16 cellular contexts compared by ENCODE assay signal in the genomic region with DNA sequence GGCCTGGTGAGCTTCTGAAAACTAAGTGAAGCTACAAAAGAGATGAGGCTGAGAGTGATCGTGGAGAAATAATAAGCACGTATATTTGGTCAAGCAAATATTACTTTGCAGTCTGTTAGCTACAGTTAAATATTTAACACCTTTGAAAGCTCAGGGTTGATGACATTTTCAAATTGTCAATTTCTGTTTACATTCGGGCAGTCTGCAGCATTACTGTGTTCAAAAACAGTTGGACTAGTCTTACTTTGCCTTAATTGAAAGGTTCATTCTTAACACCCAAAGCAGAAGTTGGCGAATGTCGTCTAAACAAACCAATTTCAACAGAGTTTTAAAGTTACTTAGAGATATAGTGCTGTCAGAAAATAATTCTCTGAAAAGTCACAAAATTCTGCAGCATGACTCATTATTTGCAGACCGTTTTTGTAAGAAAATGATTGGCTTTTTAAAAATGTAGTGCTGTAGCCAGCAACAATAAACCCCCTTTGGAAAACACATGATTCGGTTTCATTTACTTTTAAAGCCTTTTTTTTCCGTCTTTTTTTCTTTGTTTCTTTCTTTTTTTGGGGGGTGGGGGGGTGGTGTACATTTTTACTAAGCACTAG.
DNase-seq lines count a peak whose midpoint lies in the region; ATAC-seq and TF ChIP-seq lines count a peak whose summit lies in the region.
"Had no signal": no experiment of that assay in that cellular context is flagged by ENCODE, and none has a peak within 500 bp of the region (broad histone marks: within the 10 kb centered on the region; RNA-seq: fewer than 3 reads in every experiment).

No MANE protein-coding gene starts in this region.

- no peaks in the 10 kb centered on the region for H3K9me3 ChIP-seq in AG04450 (ENCODE audit: control insufficient read depth, insufficient read depth, low read length)
- H3K9me3 ChIP-seq in liver (ENCODE audit: control insufficient read depth in 4 of 4, low read length in 3 of 4): no peaks in the 10 kb centered on the region

- TF ChIP-seq RAD21 in liver (IDR thresholded peaks at IDR 0.05): peak in 1 of 2 donors; percentile 4

- DNase-seq in AG04450 (ENCODE audit: low read depth, low spot score) (peak; percentile 55), LHCN-M2 (ENCODE audit: low read depth) (peak; percentile 53), coronary artery (ENCODE audit: low spot score) (no peak), H7 (no peak), NCI-H2029 treated with DMSO at 0.1 percent for 48 hours (lab: John Stamatoyannopoulos, UW) (no peak)
- no peak for DNase-seq in activated CD4-positive, alpha-beta T cell treated with anti-CD3 and anti-CD28 coated beads, Interleukin-2, amount 50 U/mL, for 4 hours
- DNase-seq: activated CD4-positive, alpha-beta T cell treated with anti-CD3 and anti-CD28 coated beads for 36 hours; activated T-cell treated with anti-CD3 and anti-CD28 coated beads, Interleukin-2, amount 50 U/mL, for 1 hour; AML-193; DMS79; effector CD8-positive, alpha-beta T cell; NCI-H2171 treated with DMSO at 0.1 percent for 48 hours; T-helper 1 cell had no signal

- WGBS in liver: 32% methylated on average over 8 of the region's 8 CpGs

- POLR2A ChIA-PET in AG04450 (lab: Yijun Ruan, JAX): no interaction called here

- H3K27me3 ChIP-seq in AG04450 (ENCODE audit: control insufficient read depth, insufficient read depth, low read length): no peaks in the 10 kb centered on the region
- H3K27me3 ChIP-seq in liver (ENCODE audit: control insufficient read depth in 4 of 4, insufficient read depth in 4 of 4, low read length in 3 of 4): no peaks in the 10 kb centered on the region
- no peaks in the 10 kb centered on the region for H3K27me3 ChIP-seq in H7 (ENCODE audit: control insufficient read depth, insufficient read depth, low read length)

- CTCF ChIA-PET in AG04450 (lab: Charles Lee): no interaction called here

- H3K27ac ChIP-seq in AG04450 (ENCODE audit: low read depth, low read length) (no peak overlapping the region), coronary artery (peak overlapping the region in 1 of 2 donors; percentile 74), liver (ENCODE audit: low read depth in 1 of 2, low read length in 2 of 2) (peak overlapping the region; percentile 17 to 22)

- ATAC-seq in HG02852 (IDR thresholded peaks at IDR 0.05; ENCODE audit: unreplicated experiment): no peak
- ATAC-seq: activated CD4-positive, alpha-beta T cell treated with anti-CD3 and anti-CD28 coated beads for 36 hours had no signal

- H3K4me1 ChIP-seq in liver (ENCODE audit: control insufficient read depth in 4 of 4, insufficient read depth in 4 of 4, low read length in 3 of 4): peaks cover 0 to 17% (median 4%) of the 10 kb centered on the region in 4 donors

- no peak overlapping the region for H3K9ac ChIP-seq in liver (ENCODE audit: low read depth in 1 of 2, low read length in 2 of 2)

- TF ChIP-seq CTCF in AG04450 (IDR thresholded peaks at IDR 0.05; ENCODE audit: low read depth, low read length): no peak
- TF ChIP-seq CTCF in coronary artery (IDR thresholded peaks at IDR 0.05): no peak
- TF ChIP-seq CTCF in liver (IDR thresholded peaks at IDR 0.05; ENCODE audit: low read depth, low read length, missing input control): no peak

- H3K4me3 ChIP-seq in AG04450 (ENCODE audit: low read depth, low read length): no peak overlapping the region
- peak overlapping the region; percentile 26 for H3K4me3 ChIP-seq in coronary artery
- no peak overlapping the region for H3K4me3 ChIP-seq in liver (ENCODE audit: low read depth in 1 of 3, low read length in 3 of 3)
- H3K4me3 ChIP-seq in H7 (ENCODE audit: insufficient read depth, low read depth, low read length): no peak overlapping the region
- H3K4me3 ChIP-seq: lung had no signal

- H3K36me3 ChIP-seq in liver (ENCODE audit: control insufficient read depth in 4 of 4, insufficient read depth in 3 of 4, low read depth in 1 of 4, low read length in 3 of 4): no peaks in the 10 kb centered on the region
- no peaks in the 10 kb centered on the region for H3K36me3 ChIP-seq in H7 (replicated peaks; ENCODE audit: control insufficient read depth, insufficient read depth, low read length)

TF ChIP-seq in liver, 16 proteins besides CTCF, POLR2A, EP300 and RAD21:
- TF ChIP-seq JUND (IDR thresholded peaks at IDR 0.05) (peak in 1 of 2 donors; percentile 51), FOXA2 (IDR thresholded peaks at IDR 0.05) (peak; percentile 17)
- TF ChIP-seq, protein P1, sequence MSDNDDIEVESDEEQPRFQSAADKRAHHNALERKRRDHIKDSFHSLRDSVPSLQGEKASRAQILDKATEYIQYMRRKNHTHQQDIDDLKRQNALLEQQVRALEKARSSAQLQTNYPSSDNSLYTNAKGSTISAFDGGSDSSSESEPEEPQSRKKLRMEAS (IDR thresholded peaks at IDR 0.05): no peak

Comparison
In these comparisons a context has a peak if more than half of its experiments do, and no peak if none do; other contexts are left out.
1. DNase-seq: peak in AG04450 (single experiment) and LHCN-M2 (single experiment); none in coronary artery (single experiment), H7 (single experiment), activated CD4-positive, alpha-beta T cell treated with anti-CD3 and anti-CD28 coated beads, Interleukin-2, amount 50 U/mL, for 4 hours (0 of 2) and NCI-H2029 treated with DMSO at 0.1 percent for 48 hours (single experiment).